Comparison of ENCODE assay signal across 1 cellular context in genomic region chr20:45101333-45101850, GRCh38.
TF ChIP-seq lines count a peak whose summit lies in the region.

No MANE protein-coding gene starts in this region.

TF ChIP-seq in WTC11, 78 proteins besides CTCF, POLR2A, EP300 and RAD21 (continued from another document):
- no peak for TF ChIP-seq ERG (CRISPR knock-in tag; IDR thresholded peaks at IDR 0.05)
- TF ChIP-seq GRHL2 (CRISPR knock-in tag; IDR thresholded peaks at IDR 0.05; ENCODE audit: insufficient replicate concordance, severe bottlenecking), result no peak
- no peak for TF ChIP-seq ATF1 (CRISPR knock-in tag; IDR thresholded peaks at IDR 0.05)
- no peak for TF ChIP-seq ZMAT4 (CRISPR knock-in tag; IDR thresholded peaks at IDR 0.05)
- TF ChIP-seq RELA (CRISPR knock-in tag; IDR thresholded peaks at IDR 0.05; ENCODE audit: borderline replicate concordance), result no peak
- TF ChIP-seq PRRX2 (CRISPR knock-in tag; IDR thresholded peaks at IDR 0.05), result no peak
- no peak for TF ChIP-seq MAX (CRISPR knock-in tag; IDR thresholded peaks at IDR 0.05)
- TF ChIP-seq SP1 (CRISPR knock-in tag; conservative IDR thresholded peaks at IDR 0.05), result no peak
